Comparison of ENCODE assay signal across 8 cellular contexts in genomic region chr13:42272115-42272756, GRCh38. TPM values are rescaled to one million over a fixed set of nuclear protein-coding genes. Genes with fewer than 3 reads are reported as not detected.
A peak's percentile ranks its signal among the peaks of the same experiment; 100 is the strongest.
DNase-seq lines count a peak whose midpoint lies in the region; ATAC-seq and TF ChIP-seq lines count a peak whose summit lies in the region.

AKAP11 (plus strand) TSS chr13:42272152; CDS start chr13:42286349, 14,197 bp downstream.

- H3K27me3 Mint-ChIP-seq in CD14-positive monocyte (ENCODE audit: low read depth in 3 of 3), result peaks cover 0 to 1% (median 0%) of the 10 kb centered on the region in 3 donors

- H3K4me3 Mint-ChIP-seq in CD14-positive monocyte, result peak within 1 kb of the TSS; percentile 97

- TF ChIP-seq CTCF in CD14-positive monocyte (IDR thresholded peaks at IDR 0.05), result no peak
- peak in 1 of 9 donors; percentile 12 for TF ChIP-seq CTCF in heart right ventricle (IDR thresholded peaks at IDR 0.05)
- TF ChIP-seq CTCF in prostate gland (IDR thresholded peaks at IDR 0.05), result no peak
- no peak for TF ChIP-seq CTCF in uterus (IDR thresholded peaks at IDR 0.05)

- intact Hi-C loops in CD14-positive monocyte (cut with micrococcal nuclease) (no loop called here), heart right ventricle (cut with DNase I) (loop anchor here in 1 of 10 donors (10.0 kb wide), 1 partner anchor 813 kb away; no protein-coding TSS in a partner anchor), prostate gland (cut with DNase I) (no loop called here), uterus (cut with DNase I; ENCODE audit: low total_unique reads) (no loop called here)

- ATAC-seq in HG03442 (IDR thresholded peaks at IDR 0.05; ENCODE audit: unreplicated experiment) (peak; percentile 13), heart right ventricle (peak; percentile 27 to 74 (median 42))

- H3K27me3 ChIP-seq in heart right ventricle (no peaks in the 10 kb centered on the region), prostate gland (replicated peaks; ENCODE audit: insufficient read depth) (no peaks in the 10 kb centered on the region), uterus (no peaks in the 10 kb centered on the region)

- peak within 1 kb of the TSS; percentile 64 to 96 (median 90) for H3K27ac ChIP-seq in heart right ventricle
- peak within 1 kb of the TSS; percentile 82 to 87 for H3K27ac ChIP-seq in prostate gland
- peak within 1 kb of the TSS; percentile 92 to 96 for H3K27ac ChIP-seq in uterus

- DNase-seq in CD14-positive monocyte (ENCODE audit: low spot score) (peak; percentile 50), GM19238 (ENCODE audit: insufficient read length, low spot score) (peak; percentile 20), SK-MEL-5 (ENCODE audit: low read depth, low spot score) (peak; percentile 35), heart right ventricle (peak; percentile 36 to 57), prostate gland (ENCODE audit: low spot score) (peak; percentile 26), uterus (peak in 1 of 2 donors; percentile 28)
- DNase-seq in activated naive CD8-positive, alpha-beta T cell treated with anti-CD3 and anti-CD28 coated beads, Interleukin-2, amount 50 U/mL, for 16 hours (ENCODE audit: low read depth, low spot score), result peak; percentile 20

- peaks cover 0 to 7% (median 4%) of the 10 kb centered on the region in 7 donors for H3K9me3 Mint-ChIP-seq in CD14-positive monocyte

- H3K36me3 ChIP-seq in heart right ventricle (no peaks in the 10 kb centered on the region), prostate gland (no peaks in the 10 kb centered on the region), uterus (no peaks in the 10 kb centered on the region)

- in situ Hi-C loops in SK-MEL-5 (cut with HindIII; ENCODE audit: low pct_unique_long_range_greater_than_20kb, low sequenced_read_pairs), result no loop called here

- H3K4me3 ChIP-seq in heart right ventricle (peak within 1 kb of the TSS; percentile 70 to 99 (median 90)), prostate gland (peak within 1 kb of the TSS; percentile 81 to 91), uterus (peak within 1 kb of the TSS; percentile 72 to 86)

- TF ChIP-seq POLR2A in prostate gland (IDR thresholded peaks at IDR 0.05) (peak; percentile 10), uterus (IDR thresholded peaks at IDR 0.05) (peak in 1 of 2 donors; percentile 32)

- H3K27ac Mint-ChIP-seq in CD14-positive monocyte, result peak within 1 kb of the TSS; percentile 86 to 94 (median 91)

- H3K4me1 Mint-ChIP-seq in CD14-positive monocyte, result peaks cover 37% of the 10 kb centered on the region

- WGBS in heart right ventricle, 2 donors, result 0 to 1% methylated on average over 57 to 59 of the region's 59 CpGs
- WGBS in prostate gland, result under 1% methylated on average over 29 of the region's 59 CpGs

- H3K36me3 Mint-ChIP-seq in CD14-positive monocyte, result no peaks in the 10 kb centered on the region

- no peaks in the 10 kb centered on the region for H3K9me3 ChIP-seq in heart right ventricle
- H3K9me3 ChIP-seq in prostate gland, result no peaks in the 10 kb centered on the region
- H3K9me3 ChIP-seq in uterus, result no peaks in the 10 kb centered on the region

- H3K4me1 ChIP-seq in heart right ventricle (peaks cover 0 to 45% (median 20%) of the 10 kb centered on the region in 9 donors), prostate gland (replicated peaks) (no peaks in the 10 kb centered on the region), uterus (no peaks in the 10 kb centered on the region)

RNA-seq across cellular contexts. Expression of gene AKAP11, which starts in this region (rescaled TPM):
- polyA plus RNA-seq in CD14-positive monocyte (1 to 10 TPM; 1.2 to 1.7 TPM), heart right ventricle (1 to 10 TPM; 3.6 to 4.6 TPM)
- 15.8 and 17.1 TPM in 2 replicates for total RNA-seq in SK-MEL-5 (2014; rRNA removed; shearing (Covaris generic))
- 12.0 and 15.4 TPM in 2 replicates for polyA plus RNA-seq in SK-MEL-5 (2015; cell fraction: cytosol; rRNA removed)
- 18.4 and 18.6 TPM in 2 replicates for polyA plus RNA-seq in SK-MEL-5 (2015; cell fraction: nucleus; rRNA removed)
- total RNA-seq in heart right ventricle (10 to 100 TPM; 21.1 to 36.2 (median 28.2) TPM), prostate gland (10 to 100 TPM; 20.8 to 36.1 TPM), uterus (10 to 100 TPM; 30.0 to 60.7 (median 45.9) TPM)
